Comparison of ENCODE assay signal across 16 cellular contexts in genomic region chr1:20882837-20883236, GRCh38.
"Had no signal": no experiment of that assay in that cellular context is flagged by ENCODE, and none has a peak within 500 bp of the region (broad histone marks: within the 10 kb centered on the region; RNA-seq: fewer than 3 reads in every experiment).

No MANE protein-coding gene starts in this region.

- H3K9me3 Mint-ChIP-seq: activated T-helper 17 cell treated with anti-CD3 and anti-CD28 coated beads, Interleukin-2, amount 50 U/mL, for 72 hours; neural crest cell; stimulated activated effector memory CD8-positive, alpha-beta T cell treated with anti-CD3 and anti-CD28 coated beads, Interleukin-12 subunit alpha, Interleukin-12 subunit beta, amount 100 ng/mL, for 72 hours; T-helper 2 cell treated with Interferon-gamma antibody and Interleukin-4, amounts not matched to agents 5 μg/mL and 100 μg/mL, for 36 hours had no signal

- H3K27ac ChIP-seq: adrenal gland, colonic mucosa, esophagus muscularis mucosa, ovary, suprapubic skin, upper lobe of left lung had no signal

- H3K4me1 ChIP-seq: adrenal gland, colonic mucosa, esophagus muscularis mucosa, suprapubic skin, upper lobe of left lung had no signal

- DNase-seq: activated CD4-positive, alpha-beta T cell treated with anti-CD3 and anti-CD28 coated beads, Interleukin-2, amount 50 U/mL, for 4 hours; activated CD4-positive, CD25-positive, alpha-beta regulatory T cell treated with anti-CD3 and anti-CD28 coated beads, Interleukin-2, amount 50 U/mL, for 72 hours; activated naive CD4-positive, alpha-beta T cell treated with Interleukin-2 at 50 U/mL for 16 hours; adrenal gland; caudate nucleus; colonic mucosa; hippocampal formation; midbrain; ovary; upper lobe of left lung had no signal

- H3K9me3 ChIP-seq: adrenal gland, colonic mucosa, esophagus muscularis mucosa, ovary, suprapubic skin, upper lobe of left lung had no signal

- H3K4me3 ChIP-seq: adrenal gland, colonic mucosa, esophagus muscularis mucosa, ovary, suprapubic skin, upper lobe of left lung had no signal

- ATAC-seq: activated T-helper 17 cell treated with anti-CD3 and anti-CD28 coated beads, Interleukin-2, amount 50 U/mL, for 72 hours; stimulated activated effector memory CD8-positive, alpha-beta T cell treated with anti-CD3 and anti-CD28 coated beads, Interleukin-12 subunit alpha, Interleukin-12 subunit beta, amount 100 ng/mL, for 72 hours had no signal

- H3K4me3 Mint-ChIP-seq: activated T-helper 17 cell treated with anti-CD3 and anti-CD28 coated beads, Interleukin-2, amount 50 U/mL, for 72 hours; neural crest cell; stimulated activated effector memory CD8-positive, alpha-beta T cell treated with anti-CD3 and anti-CD28 coated beads, Interleukin-12 subunit alpha, Interleukin-12 subunit beta, amount 100 ng/mL, for 72 hours; T-helper 2 cell treated with Interferon-gamma antibody and Interleukin-4, amounts not matched to agents 5 μg/mL and 100 μg/mL, for 36 hours had no signal

- H3K27ac Mint-ChIP-seq: activated T-helper 17 cell treated with anti-CD3 and anti-CD28 coated beads, Interleukin-2, amount 50 U/mL, for 72 hours; stimulated activated effector memory CD8-positive, alpha-beta T cell treated with anti-CD3 and anti-CD28 coated beads, Interleukin-12 subunit alpha, Interleukin-12 subunit beta, amount 100 ng/mL, for 72 hours; T-helper 2 cell treated with Interferon-gamma antibody and Interleukin-4, amounts not matched to agents 5 μg/mL and 100 μg/mL, for 36 hours had no signal

- H3K27me3 Mint-ChIP-seq: activated T-helper 17 cell treated with anti-CD3 and anti-CD28 coated beads, Interleukin-2, amount 50 U/mL, for 72 hours had no signal

- H3K4me1 Mint-ChIP-seq: activated T-helper 17 cell treated with anti-CD3 and anti-CD28 coated beads, Interleukin-2, amount 50 U/mL, for 72 hours; neural crest cell; stimulated activated effector memory CD8-positive, alpha-beta T cell treated with anti-CD3 and anti-CD28 coated beads, Interleukin-12 subunit alpha, Interleukin-12 subunit beta, amount 100 ng/mL, for 72 hours had no signal

- H3K27me3 ChIP-seq: adrenal gland, colonic mucosa, esophagus muscularis mucosa, ovary, suprapubic skin, upper lobe of left lung had no signal

- H3K36me3 ChIP-seq: colonic mucosa, ovary had no signal
